ENCODE assay signal across 1 cellular context in genomic region chr15:63277893-63278505, GRCh38.
TF ChIP-seq lines count a peak whose summit lies in the region.

No MANE protein-coding gene starts in this region.

TF ChIP-seq in GM12878, 131 proteins besides CTCF, POLR2A, EP300 and RAD21 (continued from another document):
- 0 out of 2 replicates have a peak, but pooled peaks have one; percentile 12 for TF ChIP-seq NKRF (conservative IDR thresholded peaks at IDR 0.05)
- no peak for TF ChIP-seq SREBF1 (IDR thresholded peaks at IDR 0.05; ENCODE audit: low read length)
- TF ChIP-seq, protein P1, sequence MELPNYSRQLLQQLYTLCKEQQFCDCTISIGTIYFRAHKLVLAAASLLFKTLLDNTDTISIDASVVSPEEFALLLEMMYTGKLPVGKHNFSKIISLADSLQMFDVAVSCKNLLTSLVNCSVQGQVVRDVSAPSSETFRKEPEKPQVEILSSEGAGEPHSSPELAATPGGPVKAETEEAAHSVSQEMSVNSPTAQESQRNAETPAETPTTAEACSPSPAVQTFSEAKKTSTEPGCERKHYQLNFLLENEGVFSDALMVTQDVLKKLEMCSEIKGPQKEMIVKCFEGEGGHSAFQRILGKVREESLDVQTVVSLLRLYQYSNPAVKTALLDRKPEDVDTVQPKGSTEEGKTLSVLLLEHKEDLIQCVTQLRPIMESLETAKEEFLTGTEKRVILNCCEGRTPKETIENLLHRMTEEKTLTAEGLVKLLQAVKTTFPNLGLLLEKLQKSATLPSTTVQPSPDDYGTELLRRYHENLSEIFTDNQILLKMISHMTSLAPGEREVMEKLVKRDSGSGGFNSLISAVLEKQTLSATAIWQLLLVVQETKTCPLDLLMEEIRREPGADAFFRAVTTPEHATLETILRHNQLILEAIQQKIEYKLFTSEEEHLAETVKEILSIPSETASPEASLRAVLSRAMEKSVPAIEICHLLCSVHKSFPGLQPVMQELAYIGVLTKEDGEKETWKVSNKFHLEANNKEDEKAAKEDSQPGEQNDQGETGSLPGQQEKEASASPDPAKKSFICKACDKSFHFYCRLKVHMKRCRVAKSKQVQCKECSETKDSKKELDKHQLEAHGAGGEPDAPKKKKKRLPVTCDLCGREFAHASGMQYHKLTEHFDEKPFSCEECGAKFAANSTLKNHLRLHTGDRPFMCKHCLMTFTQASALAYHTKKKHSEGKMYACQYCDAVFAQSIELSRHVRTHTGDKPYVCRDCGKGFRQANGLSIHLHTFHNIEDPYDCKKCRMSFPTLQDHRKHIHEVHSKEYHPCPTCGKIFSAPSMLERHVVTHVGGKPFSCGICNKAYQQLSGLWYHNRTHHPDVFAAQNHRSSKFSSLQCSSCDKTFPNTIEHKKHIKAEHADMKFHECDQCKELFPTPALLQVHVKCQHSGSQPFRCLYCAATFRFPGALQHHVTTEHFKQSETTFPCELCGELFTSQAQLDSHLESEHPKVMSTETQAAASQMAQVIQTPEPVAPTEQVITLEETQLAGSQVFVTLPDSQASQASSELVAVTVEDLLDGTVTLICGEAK (IDR thresholded peaks at IDR 0.05; ENCODE audit: borderline replicate concordance) = peak; percentile 17; the same call in 1 of the 2 replicates
